8 cellular contexts compared by ENCODE assay signal in the genomic region with DNA sequence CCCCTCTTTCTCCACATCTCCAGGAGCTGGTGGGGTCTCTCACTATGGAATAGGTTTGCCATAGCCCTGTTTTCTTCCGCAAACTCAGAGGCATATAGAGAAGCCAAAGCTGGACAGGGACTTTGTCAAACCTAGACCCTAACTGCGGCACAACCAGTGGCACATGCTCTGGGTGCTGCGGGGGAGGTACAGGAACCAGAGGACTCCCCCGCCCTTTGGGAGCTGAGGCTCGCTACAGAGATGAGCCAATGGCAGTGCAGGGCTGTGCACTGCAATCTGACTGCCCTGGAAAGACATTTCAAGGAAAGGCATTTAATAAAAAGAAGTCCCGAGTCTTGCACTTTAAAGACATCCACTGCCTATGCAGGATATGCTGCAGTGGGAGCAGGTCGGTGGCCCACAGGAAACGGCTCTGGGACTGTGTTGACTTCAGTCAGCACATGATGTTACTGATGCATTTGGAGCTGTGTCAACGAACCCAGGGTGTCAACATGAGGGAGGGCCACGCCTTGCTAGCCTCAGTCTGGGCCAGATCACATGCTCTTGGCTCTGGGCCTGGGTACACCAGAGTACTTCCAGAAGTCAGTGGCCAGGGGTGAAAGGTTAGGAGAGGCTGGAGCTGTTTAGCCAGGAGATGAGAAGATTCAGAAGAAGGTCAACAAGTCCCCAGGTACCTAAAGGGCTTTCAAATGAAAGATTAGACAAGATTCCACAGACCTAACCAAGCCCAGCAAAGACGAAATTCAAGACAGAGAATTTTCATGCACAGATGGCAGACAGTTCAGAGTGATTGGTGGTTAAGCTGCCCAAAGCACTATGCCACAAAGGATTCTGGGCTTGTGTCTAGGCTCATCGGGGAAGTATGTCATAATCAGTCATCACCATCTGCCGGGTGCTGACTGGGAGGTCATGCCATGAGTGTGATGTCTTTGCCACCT. TPM values are rescaled to one million over a fixed set of nuclear protein-coding genes. Genes with fewer than 3 reads are reported as not detected.
DNase-seq lines count a peak whose midpoint lies in the region; ATAC-seq, FAIRE-seq and TF ChIP-seq lines count a peak whose summit lies in the region.

No MANE protein-coding gene starts in this region.

- peaks cover 0 to 12% of the 10 kb centered on the region in 2 donors for H3K36me3 ChIP-seq in body of pancreas (replicated peaks in 1 of 2; ENCODE audit: insufficient read depth in 1 of 2, low read depth in 2 of 2)
- H3K36me3 ChIP-seq in kidney (ENCODE audit: control insufficient read depth in 1 of 2, insufficient read depth in 2 of 2, low read length in 2 of 2), result peaks cover 19 to 20% of the 10 kb centered on the region in 2 donors

- peak overlapping the region; percentile 37 to 73 (median 64) for H3K27ac ChIP-seq in body of pancreas
- H3K27ac ChIP-seq in kidney (ENCODE audit: low read depth in 2 of 2, low read length in 2 of 2), result peak overlapping the region; percentile 71 to 91

- WGBS in body of pancreas, 2 donors, result 28 to 30% methylated on average over 9 to 13 of the region's 13 CpGs

- H3K27me3 ChIP-seq in body of pancreas, result no peaks in the 10 kb centered on the region

- peak in 2 of 3 donors; percentile 9 to 28 for TF ChIP-seq POLR2A in body of pancreas (IDR thresholded peaks at IDR 0.05)

- peak in 1 of 7 experiments; percentile 1 for TF ChIP-seq CTCF in body of pancreas (IDR thresholded peaks at IDR 0.05)
- no peak for TF ChIP-seq CTCF in kidney (IDR thresholded peaks at IDR 0.05; ENCODE audit: borderline replicate concordance, extremely low read depth, insufficient read depth)

- DNase-seq in COR-L47 (lab: John Stamatoyannopoulos, UW) (peak; percentile 55), NCI-H2171 (lab: John Stamatoyannopoulos, UW) (peak; percentile 98), body of pancreas (peak; percentile 88 to 97 (median 96)), kidney (peak; percentile 97), stromal cell of bone marrow (ENCODE audit: low read depth) (peak; percentile 92), SW 1271 (lab: John Stamatoyannopoulos, UW) (no peak)

- peaks cover 42% of the 10 kb centered on the region for H3K4me1 ChIP-seq in body of pancreas
- peaks cover 21 to 32% of the 10 kb centered on the region in 2 donors for H3K4me1 ChIP-seq in kidney (ENCODE audit: control insufficient read depth in 1 of 2, insufficient read depth in 1 of 2, low read depth in 1 of 2, low read length in 2 of 2)

- ATAC-seq in body of pancreas (peak; percentile 93), HG03108 (IDR thresholded peaks at IDR 0.05; ENCODE audit: unreplicated experiment) (no peak), GM18867 (IDR thresholded peaks at IDR 0.05; ENCODE audit: unreplicated experiment) (no peak)

- H3K4me3 ChIP-seq in body of pancreas (no peak overlapping the region), kidney (ENCODE audit: low read length in 2 of 2) (peak overlapping the region; percentile 4 to 8)

- H3K9me3 ChIP-seq in body of pancreas (no peaks in the 10 kb centered on the region), kidney (ENCODE audit: control insufficient read depth in 1 of 2, low read length in 2 of 2) (no peaks in the 10 kb centered on the region)

- no peak for FAIRE-seq in kidney (lab: Jason Lieb, UNC)

- intact Hi-C loops in body of pancreas (cut with DNase I) (no loop called here), kidney (cut with DNase I) (no loop called here)

- H3K9ac ChIP-seq in kidney (ENCODE audit: low read length in 2 of 2), result peak overlapping the region in 1 of 2 donors; percentile 56

RNA-seq across cellular contexts. Expression of gene SLC35F6, which starts 8.2 kb away (rescaled TPM):
- total RNA-seq in body of pancreas (10 to 100 TPM; 17.8 to 21.8 TPM), kidney (63.7 TPM)
- polyA plus RNA-seq in kidney (ENCODE audit: insufficient read depth, low read depth, low replicate concordance), result 43.1 TPM

RNA-seq across cellular contexts. Expression of gene CENPA, which starts 13.5 kb away (rescaled TPM):
- total RNA-seq in body of pancreas (not detected), kidney (0.63 TPM)
- not detected for polyA plus RNA-seq in kidney (ENCODE audit: insufficient read depth, low read depth, low replicate concordance)

Comparison
In these comparisons a context has a peak if more than half of its experiments do, and no peak if none do; other contexts are left out.
1. DNase-seq: peak in COR-L47 (single experiment), NCI-H2171 (single experiment), body of pancreas (4 of 4), kidney (single experiment) and stromal cell of bone marrow (single experiment); none in SW 1271 (0 of 2).
2. H3K4me3 ChIP-seq: peak in kidney (2 of 2); none in body of pancreas (0 of 2).